ENCODE assay signal across 7 cellular contexts in the genomic region with DNA sequence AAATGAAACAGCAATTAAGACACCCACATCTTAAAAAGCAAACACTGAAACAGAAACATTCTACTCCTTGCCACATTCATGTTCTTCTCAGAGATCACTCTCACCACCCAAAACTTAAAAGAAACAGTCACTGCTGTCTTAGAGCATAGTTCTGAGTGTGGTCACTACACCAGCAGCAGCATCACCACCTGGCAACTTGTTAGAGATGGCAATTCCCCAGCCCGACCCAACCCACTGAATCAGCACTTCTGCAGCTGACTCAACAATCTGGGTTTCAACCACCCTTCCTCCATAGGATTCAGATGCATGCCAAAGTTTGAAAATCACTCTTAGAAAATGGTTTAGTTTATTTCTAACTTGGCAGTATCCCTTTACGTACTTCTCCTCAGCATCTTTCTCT.
DNase-seq lines count a peak whose midpoint lies in the region; ATAC-seq and TF ChIP-seq lines count a peak whose summit lies in the region.

No MANE protein-coding gene starts in this region.

- no peak overlapping the region for H3K9ac ChIP-seq in HCT116 (ENCODE audit: low read length)

- CTCF ChIA-PET in HCT116 (lab: Charles Lee) = no interaction called here

- no peak for TF ChIP-seq POLR2A in HCT116 (IDR thresholded peaks at IDR 0.05; ENCODE audit: borderline replicate concordance, extremely low read depth, insufficient read depth, insufficient read length)

- H3K4me3 ChIP-seq in HCT116 (replicated peaks in 1 of 2; ENCODE audit: low read depth in 1 of 2, low read length in 2 of 2) (no peak overlapping the region), fibroblast of mammary gland (ENCODE audit: control insufficient read depth, low read depth, low read length) (no peak overlapping the region)

- ATAC-seq in GM18868 (IDR thresholded peaks at IDR 0.05; ENCODE audit: unreplicated experiment) (peak; percentile 86), HCT116 (peak; percentile 44; the same call in 1 of the 2 replicates), GM18858 (IDR thresholded peaks at IDR 0.05; ENCODE audit: unreplicated experiment) (no peak)

- DNase-seq in HCT116 (ENCODE audit: low read depth, low spot score) = no peak
- DNase-seq in RKO (ENCODE audit: low spot score) = peak; percentile 80
- peak; percentile 98 for DNase-seq in fibroblast of mammary gland (ENCODE audit: low read depth)
- DNase-seq in stimulated activated CD4-positive, alpha-beta T cell treated with anti-CD3 and anti-CD28 coated beads, Interleukin-2, amount 100 ng/mL, for 24 hours = peak; percentile 26 to 32
- no peak for DNase-seq in SIG-M5 (lab: John Stamatoyannopoulos, UW)

- no peaks in the 10 kb centered on the region for H3K9me2 ChIP-seq in HCT116 (ENCODE audit: insufficient read depth)

- no peak overlapping the region for H3K4me2 ChIP-seq in HCT116 (ENCODE audit: low read length)

- no peak overlapping the region for H2AFZ ChIP-seq in HCT116 (ENCODE audit: low read depth, low read length, poor library complexity, severe bottlenecking)

- H3K36me3 ChIP-seq in HCT116 (ENCODE audit: control insufficient read depth in 1 of 2, insufficient read depth in 2 of 2, low read length in 2 of 2) = no peaks in the 10 kb centered on the region

- no TSS peak for BruUV-seq in HCT116 (replicated peaks; lab: Mats Ljungman, UMichigan)

- H3K27me3 ChIP-seq in HCT116 (ENCODE audit: insufficient read depth, low read length) = no peaks in the 10 kb centered on the region

- no peak overlapping the region for H3K27ac ChIP-seq in HCT116 (ENCODE audit: low read depth, low read length)

- H3K4me1 ChIP-seq in HCT116 (ENCODE audit: control insufficient read depth in 1 of 2, insufficient read depth in 2 of 2, low read length in 2 of 2) = 0 out of 4 replicates have a peak, but pooled peaks cover 0 to 3% of the 10 kb centered on the region in 2 experiments

- TF ChIP-seq CTCF in HCT116 (IDR thresholded peaks at IDR 0.05 in 2 of 3, conservative IDR thresholded peaks at IDR 0.05 in 1 of 3; ENCODE audit: borderline replicate concordance in 1 of 3, insufficient read depth in 1 of 3, low read depth in 2 of 3, low read length in 2 of 3) (no peak), fibroblast of mammary gland (conservative IDR thresholded peaks at IDR 0.05; ENCODE audit: control insufficient read depth, insufficient read depth, low read depth, low read length) (no peak)

- peaks cover 29% of the 10 kb centered on the region for H3K79me2 ChIP-seq in HCT116 (ENCODE audit: insufficient read depth, low read length)

- intact Hi-C loops in HCT116 (cut with micrococcal nuclease) = no loop called here

- no peak for TF ChIP-seq RAD21 in HCT116 (IDR thresholded peaks at IDR 0.05; ENCODE audit: low read depth)

- no peaks in the 10 kb centered on the region for H4K20me1 ChIP-seq in HCT116 (ENCODE audit: insufficient read depth)

- RAD21 ChIA-PET in HCT116 (lab: Charles Lee; ENCODE audit: low non-redundant PET in 1 of 2, low total read pairs in 2 of 2, uncharacterized antibody in 2 of 2, unreplicated experiment in 2 of 2) = no interaction called here

- H3K9me3 ChIP-seq in HCT116 (ENCODE audit: control insufficient read depth in 1 of 2, insufficient read depth in 1 of 2, low read depth in 1 of 2, low read length in 2 of 2) = no peaks in the 10 kb centered on the region

- POLR2A ChIA-PET in HCT116 (lab: Charles Lee) = no interaction called here

TF ChIP-seq in HCT116, 20 proteins besides CTCF, POLR2A, EP300 and RAD21:
- TF ChIP-seq SRF (IDR thresholded peaks at IDR 0.05; ENCODE audit: low read depth) = no peak
- TF ChIP-seq, protein P1, sequence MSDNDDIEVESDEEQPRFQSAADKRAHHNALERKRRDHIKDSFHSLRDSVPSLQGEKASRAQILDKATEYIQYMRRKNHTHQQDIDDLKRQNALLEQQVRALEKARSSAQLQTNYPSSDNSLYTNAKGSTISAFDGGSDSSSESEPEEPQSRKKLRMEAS (IDR thresholded peaks at IDR 0.05) = no peak
- TF ChIP-seq ZNF274 (IDR thresholded peaks at IDR 0.05; ENCODE audit: low read depth, low read length) = no peak
- no peak for TF ChIP-seq ZFX (IDR thresholded peaks at IDR 0.05)
- TF ChIP-seq, protein P2, sequence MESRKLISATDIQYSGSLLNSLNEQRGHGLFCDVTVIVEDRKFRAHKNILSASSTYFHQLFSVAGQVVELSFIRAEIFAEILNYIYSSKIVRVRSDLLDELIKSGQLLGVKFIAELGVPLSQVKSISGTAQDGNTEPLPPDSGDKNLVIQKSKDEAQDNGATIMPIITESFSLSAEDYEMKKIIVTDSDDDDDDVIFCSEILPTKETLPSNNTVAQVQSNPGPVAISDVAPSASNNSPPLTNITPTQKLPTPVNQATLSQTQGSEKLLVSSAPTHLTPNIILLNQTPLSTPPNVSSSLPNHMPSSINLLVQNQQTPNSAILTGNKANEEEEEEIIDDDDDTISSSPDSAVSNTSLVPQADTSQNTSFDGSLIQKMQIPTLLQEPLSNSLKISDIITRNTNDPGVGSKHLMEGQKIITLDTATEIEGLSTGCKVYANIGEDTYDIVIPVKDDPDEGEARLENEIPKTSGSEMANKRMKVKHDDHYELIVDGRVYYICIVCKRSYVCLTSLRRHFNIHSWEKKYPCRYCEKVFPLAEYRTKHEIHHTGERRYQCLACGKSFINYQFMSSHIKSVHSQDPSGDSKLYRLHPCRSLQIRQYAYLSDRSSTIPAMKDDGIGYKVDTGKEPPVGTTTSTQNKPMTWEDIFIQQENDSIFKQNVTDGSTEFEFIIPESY (IDR thresholded peaks at IDR 0.05; ENCODE audit: extremely low read depth, insufficient replicate concordance, low read length) = no peak
- TF ChIP-seq SIN3A (IDR thresholded peaks at IDR 0.05; ENCODE audit: low read depth) = no peak
- TF ChIP-seq, protein P3, sequence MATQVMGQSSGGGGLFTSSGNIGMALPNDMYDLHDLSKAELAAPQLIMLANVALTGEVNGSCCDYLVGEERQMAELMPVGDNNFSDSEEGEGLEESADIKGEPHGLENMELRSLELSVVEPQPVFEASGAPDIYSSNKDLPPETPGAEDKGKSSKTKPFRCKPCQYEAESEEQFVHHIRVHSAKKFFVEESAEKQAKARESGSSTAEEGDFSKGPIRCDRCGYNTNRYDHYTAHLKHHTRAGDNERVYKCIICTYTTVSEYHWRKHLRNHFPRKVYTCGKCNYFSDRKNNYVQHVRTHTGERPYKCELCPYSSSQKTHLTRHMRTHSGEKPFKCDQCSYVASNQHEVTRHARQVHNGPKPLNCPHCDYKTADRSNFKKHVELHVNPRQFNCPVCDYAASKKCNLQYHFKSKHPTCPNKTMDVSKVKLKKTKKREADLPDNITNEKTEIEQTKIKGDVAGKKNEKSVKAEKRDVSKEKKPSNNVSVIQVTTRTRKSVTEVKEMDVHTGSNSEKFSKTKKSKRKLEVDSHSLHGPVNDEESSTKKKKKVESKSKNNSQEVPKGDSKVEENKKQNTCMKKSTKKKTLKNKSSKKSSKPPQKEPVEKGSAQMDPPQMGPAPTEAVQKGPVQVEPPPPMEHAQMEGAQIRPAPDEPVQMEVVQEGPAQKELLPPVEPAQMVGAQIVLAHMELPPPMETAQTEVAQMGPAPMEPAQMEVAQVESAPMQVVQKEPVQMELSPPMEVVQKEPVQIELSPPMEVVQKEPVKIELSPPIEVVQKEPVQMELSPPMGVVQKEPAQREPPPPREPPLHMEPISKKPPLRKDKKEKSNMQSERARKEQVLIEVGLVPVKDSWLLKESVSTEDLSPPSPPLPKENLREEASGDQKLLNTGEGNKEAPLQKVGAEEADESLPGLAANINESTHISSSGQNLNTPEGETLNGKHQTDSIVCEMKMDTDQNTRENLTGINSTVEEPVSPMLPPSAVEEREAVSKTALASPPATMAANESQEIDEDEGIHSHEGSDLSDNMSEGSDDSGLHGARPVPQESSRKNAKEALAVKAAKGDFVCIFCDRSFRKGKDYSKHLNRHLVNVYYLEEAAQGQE (IDR thresholded peaks at IDR 0.05; ENCODE audit: low read depth) = no peak
- TF ChIP-seq YY1 (IDR thresholded peaks at IDR 0.05; ENCODE audit: extremely low read depth, insufficient replicate concordance, low read depth, low read length) = no peak
- no peak for TF ChIP-seq CBX3 (IDR thresholded peaks at IDR 0.05; ENCODE audit: low read depth)
- no peak for TF ChIP-seq EZH2phosphoT487 (IDR thresholded peaks at IDR 0.05; ENCODE audit: borderline replicate concordance)
- no peak for TF ChIP-seq JUND (IDR thresholded peaks at IDR 0.05)
- TF ChIP-seq, protein P4, sequence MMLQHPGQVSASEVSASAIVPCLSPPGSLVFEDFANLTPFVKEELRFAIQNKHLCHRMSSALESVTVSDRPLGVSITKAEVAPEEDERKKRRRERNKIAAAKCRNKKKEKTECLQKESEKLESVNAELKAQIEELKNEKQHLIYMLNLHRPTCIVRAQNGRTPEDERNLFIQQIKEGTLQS (IDR thresholded peaks at IDR 0.05) = no peak
- no peak for TF ChIP-seq EZH2 (IDR thresholded peaks at IDR 0.05)
- no peak for TF ChIP-seq ELF1 (IDR thresholded peaks at IDR 0.05; ENCODE audit: borderline replicate concordance, low read depth)
- TF ChIP-seq EGR1 (IDR thresholded peaks at IDR 0.05; ENCODE audit: low read depth) = no peak
- TF ChIP-seq CEBPB (IDR thresholded peaks at IDR 0.05; ENCODE audit: low read depth) = no peak
- TF ChIP-seq TCF7L2 (IDR thresholded peaks at IDR 0.05; ENCODE audit: borderline replicate concordance, extremely low read depth, insufficient read depth, insufficient read length) = no peak
- TF ChIP-seq FOSL1 (IDR thresholded peaks at IDR 0.05; ENCODE audit: low read depth) = no peak
- no peak for TF ChIP-seq SP1 (IDR thresholded peaks at IDR 0.05; ENCODE audit: low read depth)
- no peak for TF ChIP-seq POLR2AphosphoS5 (IDR thresholded peaks at IDR 0.05; ENCODE audit: low read depth, low read length)

Comparison
In these comparisons a context has a peak if more than half of its experiments do, and no peak if none do; other contexts are left out.
1. DNase-seq: peak in RKO (single experiment), fibroblast of mammary gland (single experiment) and stimulated activated CD4-positive, alpha-beta T cell treated with anti-CD3 and anti-CD28 coated beads, Interleukin-2, amount 100 ng/mL, for 24 hours (2 of 2); none in HCT116 (single experiment) and SIG-M5 (single experiment).